Comparison of ENCODE assay signal across 8 cellular contexts in genomic region chr19:46661020-46661731, GRCh38. TPM values are rescaled to one million over a fixed set of nuclear protein-coding genes. Genes with fewer than 3 reads are reported as not detected.
DNase-seq lines count a peak whose midpoint lies in the region; ATAC-seq and TF ChIP-seq lines count a peak whose summit lies in the region.

TSS of gene DACT3 (minus strand) at chr19:46661182. CDS start at chr19:46661064, 118 bp downstream.

- H3K9me3 ChIP-seq in HAP-1: no peaks in the 10 kb centered on the region
- H3K9me3 ChIP-seq in MG63: no peaks in the 10 kb centered on the region

- no peak for TF ChIP-seq CTCF in fibroblast of the aortic adventitia (IDR thresholded peaks at IDR 0.05; ENCODE audit: insufficient read depth, low read length)
- TF ChIP-seq CTCF in natural killer cell (IDR thresholded peaks at IDR 0.05): no peak

- H3K36me3 ChIP-seq in HAP-1 (replicated peaks) (no peaks in the 10 kb centered on the region), MG63 (no peaks in the 10 kb centered on the region)

- H3K9me3 Mint-ChIP-seq in natural killer cell: no peaks in the 10 kb centered on the region
- no peaks in the 10 kb centered on the region for H3K9me3 Mint-ChIP-seq in stimulated activated naive B cell treated with anti-CD40 and anti-IgM and Interleukin-4, amounts not matched to agents 10 μg/mL and 1 μg/mL and 100 μg/mL, for 72 hours

- no peaks in the 10 kb centered on the region for H3K36me3 Mint-ChIP-seq in natural killer cell
- peaks cover 4 to 12% of the 10 kb centered on the region in 2 donors for H3K36me3 Mint-ChIP-seq in stimulated activated naive B cell treated with anti-CD40 and anti-IgM and Interleukin-4, amounts not matched to agents 10 μg/mL and 1 μg/mL and 100 μg/mL, for 72 hours

- intact Hi-C loops in natural killer cell (cut with micrococcal nuclease): loop anchor here (1.0 kb wide), 2 partner anchors 27 to 56 kb away; partner anchors contain the start of gene PRKD2

- peak within 1 kb of the TSS; percentile 91 for H3K4me3 Mint-ChIP-seq in natural killer cell
- peak within 1 kb of the TSS; percentile 80 to 87 for H3K4me3 Mint-ChIP-seq in stimulated activated naive B cell treated with anti-CD40 and anti-IgM and Interleukin-4, amounts not matched to agents 10 μg/mL and 1 μg/mL and 100 μg/mL, for 72 hours

- H3K4me3 ChIP-seq in HAP-1: peak within 1 kb of the TSS; percentile 44
- H3K4me3 ChIP-seq in MG63: peak within 1 kb of the TSS; percentile 52
- H3K4me3 ChIP-seq in fibroblast of the aortic adventitia (ENCODE audit: low read depth, low read length): peak within 1 kb of the TSS; percentile 85

- in situ Hi-C loops in HAP-1 (cut with MboI; ENCODE audit: low sequenced_read_pairs): loop anchor here (5.0 to 10.0 kb wide), 2 partner anchors 49 to 126 kb away; no protein-coding TSS in a partner anchor

- peaks cover 16% of the 10 kb centered on the region for H3K4me1 ChIP-seq in HAP-1

- no peaks in the 10 kb centered on the region for H3K27me3 ChIP-seq in HAP-1 (ENCODE audit: low read depth)
- peaks cover 11% of the 10 kb centered on the region; the same call in 1 of the 2 replicates for H3K27me3 ChIP-seq in MG63

- DNase-seq in EH (ENCODE audit: low read depth) (peak; percentile 100), HAP-1 (ENCODE audit: low spot score in 2 of 2) (peak; percentile 99 to 100), MG63 (peak; percentile 100), SHP77 (lab: John Stamatoyannopoulos, UW) (peak; percentile 99), activated gamma-delta T cell (lab: John Stamatoyannopoulos, UW) (peak; percentile 99), fibroblast of the aortic adventitia (ENCODE audit: low read depth) (peak; percentile 99), natural killer cell (peak; percentile 100)
- DNase-seq in stimulated activated naive B cell treated with anti-CD40 and anti-IgM and Interleukin-4, amounts not matched to agents 10 μg/mL and 1 μg/mL and 100 μg/mL, for 72 hours: peak; percentile 100

- peaks cover 17 to 24% of the 10 kb centered on the region in 2 donors for H3K27me3 Mint-ChIP-seq in natural killer cell (ENCODE audit: low read depth in 2 of 2)
- H3K27me3 Mint-ChIP-seq in stimulated activated naive B cell treated with anti-CD40 and anti-IgM and Interleukin-4, amounts not matched to agents 10 μg/mL and 1 μg/mL and 100 μg/mL, for 72 hours: peaks cover 25 to 33% of the 10 kb centered on the region in 2 donors

- peak within 1 kb of the TSS; percentile 80 to 88 for H3K27ac Mint-ChIP-seq in natural killer cell
- H3K27ac Mint-ChIP-seq in stimulated activated naive B cell treated with anti-CD40 and anti-IgM and Interleukin-4, amounts not matched to agents 10 μg/mL and 1 μg/mL and 100 μg/mL, for 72 hours: peak within 1 kb of the TSS; percentile 65

- ATAC-seq in natural killer cell: peak; percentile 85 to 96 (median 90)
- peak; percentile 92 to 93 for ATAC-seq in stimulated activated naive B cell treated with anti-CD40 and anti-IgM and Interleukin-4, amounts not matched to agents 10 μg/mL and 1 μg/mL and 100 μg/mL, for 72 hours (replicated peaks)

- H3K4me1 Mint-ChIP-seq in natural killer cell: peaks cover 16 to 32% of the 10 kb centered on the region in 2 donors
- peaks cover 19 to 25% of the 10 kb centered on the region in 2 donors for H3K4me1 Mint-ChIP-seq in stimulated activated naive B cell treated with anti-CD40 and anti-IgM and Interleukin-4, amounts not matched to agents 10 μg/mL and 1 μg/mL and 100 μg/mL, for 72 hours

RNA-seq across cellular contexts. Expression of gene DACT3, which starts in this region (rescaled TPM):
- total RNA-seq in MG63 (2014; rRNA removed; shearing (Covaris generic); ENCODE audit: low replicate concordance): 1.5 and 1.7 TPM in 2 replicates
- total RNA-seq in fibroblast of the aortic adventitia (ENCODE audit: low replicate concordance) (5.1 and 17.5 TPM in 2 replicates), natural killer cell (under 1 TPM in 2 of 3 donors, not detected in 1; 0.14 to 0.20 TPM)

Comparison
In these comparisons a context has a peak if more than half of its experiments do, and no peak if none do; other contexts are left out.
1. Peak in every context shown above with its lines: DNase-seq, ATAC-seq and H3K4me3 ChIP-seq.
2. Peak in DNase-seq and ATAC-seq in natural killer cell; RNA of the gene not detected or under 1 TPM.